23 cellular contexts compared by ENCODE assay signal in the genomic region with DNA sequence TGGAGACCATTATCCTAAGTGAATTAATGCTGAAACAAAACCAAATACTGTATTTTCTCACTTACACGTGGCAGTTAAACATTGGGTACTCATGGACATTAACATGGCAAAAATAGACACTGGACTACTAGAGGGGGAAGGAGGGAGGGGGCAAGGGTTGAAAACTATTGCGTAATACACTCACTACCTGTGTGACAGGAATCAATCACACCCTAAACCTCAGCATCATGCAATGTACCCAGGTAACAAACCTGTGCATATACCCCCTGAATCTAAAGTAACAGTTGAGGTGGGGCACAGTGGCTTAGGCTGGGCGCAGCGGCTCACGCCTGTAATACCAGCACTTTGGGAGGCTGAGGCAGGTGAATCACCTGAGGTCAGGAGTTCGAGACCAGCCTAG.
DNase-seq lines count a peak whose midpoint lies in the region; ATAC-seq, FAIRE-seq and TF ChIP-seq lines count a peak whose summit lies in the region.
"Had no signal": no experiment of that assay in that cellular context is flagged by ENCODE, and none has a peak within 500 bp of the region (broad histone marks: within the 10 kb centered on the region; RNA-seq: fewer than 3 reads in every experiment).

No MANE protein-coding gene starts in this region.

- H3K18ac ChIP-seq in IMR-90 (ENCODE audit: low read depth, low read length) (no peak overlapping the region), H1 (ENCODE audit: extremely low read depth, low read length) (no peak overlapping the region)

- no peaks in the 10 kb centered on the region for H3K9me3 ChIP-seq in IMR-90 (ENCODE audit: control insufficient read depth, insufficient read depth, low read length)
- H3K9me3 ChIP-seq in H1 (ENCODE audit: insufficient read depth in 2 of 2, low read depth in 1 of 2, low read length in 1 of 2): no peaks in the 10 kb centered on the region
- no peaks in the 10 kb centered on the region for H3K9me3 ChIP-seq in mammary epithelial cell (replicated peaks; ENCODE audit: insufficient read depth, low read length)
- H3K9me3 ChIP-seq: BE2C, BLaER1 had no signal

- H3K4me3 ChIP-seq in IMR-90 (ENCODE audit: insufficient read depth, low read depth, low read length) (no peak overlapping the region), H1 (ENCODE audit: extremely low read depth in 1 of 4, insufficient read depth in 2 of 4, low read depth in 3 of 4, low read length in 4 of 4) (no peak overlapping the region), mammary epithelial cell (replicated peaks in 1 of 3; ENCODE audit: insufficient read depth in 1 of 3, low read depth in 2 of 3, low read length in 3 of 3) (no peak overlapping the region)
- H3K4me3 ChIP-seq: BLaER1 had no signal

- no peak for FAIRE-seq in H1 (lab: Jason Lieb, UNC)
- FAIRE-seq: A204.1, G401.6, GM12891, GM19239 had no signal

- DNase-seq in IMR-90: no peak
- no peak for DNase-seq in H1 (ENCODE audit: low read depth in 1 of 2, low spot score in 2 of 2)
- DNase-seq in epidermal melanocyte (ENCODE audit: insufficient read length, low spot score): no peak
- DNase-seq in mammary epithelial cell: no peak
- DNase-seq: 8988T; ACHN; BE2C; C1 segment of cervical spinal cord; CD4-positive, alpha-beta memory T cell; CD4-positive, CD25-positive, alpha-beta regulatory T cell; CD8-positive, alpha-beta memory T cell; COR-L47; DMS 273 treated with DMSO at 0.1 percent for 48 hours; DMS153; DMS53; DMS79 treated with DMSO at 0.1 percent for 48 hours; GF-D8 had no signal

- H2BK120ac ChIP-seq in IMR-90 (ENCODE audit: low read depth, low read length) (no peak overlapping the region), H1 (replicated peaks; ENCODE audit: low read depth, low read length) (no peak overlapping the region)

- no peak for ATAC-seq in IMR-90 (ENCODE audit: low read depth)

- H2BK20ac ChIP-seq in IMR-90 (ENCODE audit: low read depth, low read length) (no peak overlapping the region), H1 (ENCODE audit: low read length) (no peak overlapping the region)

- 100% methylated on average over 1 of the region's 6 CpGs; no CpG with 5 or more reads in 1 of the 2 experiments for WGBS in IMR-90 (ENCODE audit: extremely low coverage in 2 of 2, insufficient read length in 1 of 2), 2 experiments
- WGBS in H1 (ENCODE audit: extremely low coverage in 1 of 2, insufficient coverage in 1 of 2, insufficient read length in 1 of 2, insufficient replicate concordance in 2 of 2, low coverage in 1 of 2, low lambda C conversion rate in 2 of 2, missing lambda C conversion rate in 1 of 2), 2 experiments: 90% methylated on average over 6 of the region's 6 CpGs; no CpG with 5 or more reads in 1 of the 2 experiments
- WGBS in mammary epithelial cell (ENCODE audit: low coverage, missing lambda C conversion rate): 63% methylated on average over 6 of the region's 6 CpGs

- H2BK5ac ChIP-seq in IMR-90 (ENCODE audit: low read depth, low read length, poor library complexity, severe bottlenecking) (no peak overlapping the region), H1 (ENCODE audit: low read depth, low read length) (no peak overlapping the region)

- POLR2A ChIA-PET in IMR-90 (lab: Charles Lee; ENCODE audit: unreplicated experiment) (no interaction called here), H1 (lab: Charles Lee; ENCODE audit: partially characterized antibody) (no interaction called here)

- BruUV-seq in IMR-90 (replicated peaks; lab: Mats Ljungman, UMichigan) (no TSS peak), mammary epithelial cell (replicated peaks; lab: Mats Ljungman, UMichigan) (no TSS peak)

- TF ChIP-seq CTCF in IMR-90 (conservative IDR thresholded peaks at IDR 0.05; ENCODE audit: low read depth, low read length) (no peak), H1 (IDR thresholded peaks at IDR 0.05; ENCODE audit: control extremely low read depth in 1 of 3, insufficient read depth in 1 of 3, low read depth in 1 of 3, low read length in 3 of 3) (no peak), mammary epithelial cell (conservative IDR thresholded peaks at IDR 0.05 in 1 of 2, IDR thresholded peaks at IDR 0.05 in 1 of 2; ENCODE audit: extremely low read depth in 1 of 2, insufficient read depth in 1 of 2, low read depth in 1 of 2, low read length in 2 of 2) (no peak)

- intact Hi-C loops in IMR-90 (cut with micrococcal nuclease): no loop called here
- intact Hi-C loops in mammary epithelial cell (cut with micrococcal nuclease): no loop called here

- H4K5ac ChIP-seq in IMR-90 (ENCODE audit: low read depth, low read length) (no peak overlapping the region), H1 (ENCODE audit: insufficient read length, low read depth, low read length) (no peak overlapping the region)

- H3K23ac ChIP-seq in IMR-90 (ENCODE audit: low read depth, low read length) (no peak overlapping the region), H1 (ENCODE audit: insufficient read length) (no peak overlapping the region)

- H3K56ac ChIP-seq in IMR-90 (ENCODE audit: extremely low read depth, insufficient read depth, low read length) (no peak overlapping the region), H1 (replicated peaks; ENCODE audit: insufficient read length, low read depth, low read length) (no peak overlapping the region)

- H3K79me1 ChIP-seq in IMR-90 (ENCODE audit: low read depth in 1 of 2, low read length in 2 of 2): no peaks in the 10 kb centered on the region
- H3K79me1 ChIP-seq in H1 (ENCODE audit: low read depth, low read length): no peaks in the 10 kb centered on the region

- H3K27me3 ChIP-seq in IMR-90 (ENCODE audit: control insufficient read depth, insufficient read depth, low read length) (peaks cover 2% of the 10 kb centered on the region; the same call in 1 of the 2 replicates), H1 (replicated peaks in 1 of 4; ENCODE audit: control insufficient read depth in 3 of 4, extremely low read depth in 1 of 4, insufficient read depth in 3 of 4, low read length in 3 of 4) (no peaks in the 10 kb centered on the region), mammary epithelial cell (ENCODE audit: insufficient read depth, low read length) (peaks cover 16% of the 10 kb centered on the region)
- H3K27me3 ChIP-seq: BE2C, BLaER1 had no signal

- TF ChIP-seq EP300 in Ishikawa (IDR thresholded peaks at IDR 0.05; ENCODE audit: borderline replicate concordance): no peak
- no peak for TF ChIP-seq EP300 in H1 (IDR thresholded peaks at IDR 0.05; ENCODE audit: borderline replicate concordance in 1 of 2, low read depth in 2 of 2, low read length in 2 of 2)

- in situ Hi-C loops in IMR-90 (cut with MboI; ENCODE audit: low sequenced_read_pairs) (no loop called here), mammary epithelial cell (cut with MboI; ENCODE audit: low sequenced_read_pairs in 2 of 2) (no loop called here)

- H3K4ac ChIP-seq in IMR-90 (ENCODE audit: low read depth, low read length): no peak overlapping the region
- no peak overlapping the region for H3K4ac ChIP-seq in H1 (replicated peaks; ENCODE audit: insufficient read length, low read depth, low read length)

- H3K4me2 ChIP-seq in IMR-90 (ENCODE audit: low read depth, low read length) (no peak overlapping the region), H1 (ENCODE audit: insufficient read depth in 1 of 2, low read depth in 2 of 2, low read length in 2 of 2) (no peak overlapping the region), mammary epithelial cell (ENCODE audit: insufficient read depth, low read depth, low read length) (no peak overlapping the region)
- H3K4me2 ChIP-seq: BLaER1 had no signal

- no peak overlapping the region for H2AK9ac ChIP-seq in IMR-90 (replicated peaks; ENCODE audit: low read depth, low read length, poor library complexity)

- no peak overlapping the region for H2BK12ac ChIP-seq in H1 (ENCODE audit: low read depth, low read length)

- H3K9me1 ChIP-seq in IMR-90 (ENCODE audit: insufficient read depth, low read length): no peaks in the 10 kb centered on the region

- H3K4me1 ChIP-seq in IMR-90 (ENCODE audit: control insufficient read depth, insufficient read depth, low read length) (no peaks in the 10 kb centered on the region), H1 (replicated peaks in 1 of 4; ENCODE audit: control insufficient read depth in 3 of 4, insufficient read depth in 4 of 4, low read length in 3 of 4) (no peaks in the 10 kb centered on the region), mammary epithelial cell (ENCODE audit: insufficient read depth, low read length) (no peaks in the 10 kb centered on the region)
- H3K4me1 ChIP-seq: BE2C, BLaER1 had no signal

- H3K14ac ChIP-seq in IMR-90 (replicated peaks; ENCODE audit: low read depth, low read length) (no peak overlapping the region), H1 (ENCODE audit: insufficient read length) (no peak overlapping the region)

- no peaks in the 10 kb centered on the region for H3K79me2 ChIP-seq in H1 (ENCODE audit: control insufficient read depth in 1 of 2, insufficient read depth in 2 of 2, low read length in 2 of 2)
- H3K79me2 ChIP-seq in mammary epithelial cell (ENCODE audit: insufficient read depth, low read length): no peaks in the 10 kb centered on the region

- H3K9ac ChIP-seq in IMR-90 (ENCODE audit: low read depth, low read length) (no peak overlapping the region), H1 (replicated peaks in 1 of 4; ENCODE audit: extremely low read depth in 1 of 4, low read depth in 3 of 4, low read length in 3 of 4) (no peak overlapping the region), mammary epithelial cell (ENCODE audit: insufficient read depth, low read length) (no peak overlapping the region)
- H3K9ac ChIP-seq: BLaER1 had no signal

- H2AK5ac ChIP-seq in IMR-90 (ENCODE audit: low read depth, low read length) (no peak overlapping the region), H1 (ENCODE audit: low read depth, low read length) (no peak overlapping the region)

- no peak for TF ChIP-seq POLR2A in IMR-90 (IDR thresholded peaks at IDR 0.05; ENCODE audit: low read depth, low read length)
- TF ChIP-seq POLR2A in H1 (IDR thresholded peaks at IDR 0.05; ENCODE audit: control extremely low read depth in 1 of 2, low read depth in 2 of 2, low read length in 2 of 2): no peak

- H3K36me3 ChIP-seq in IMR-90 (ENCODE audit: control insufficient read depth, insufficient read depth, low read length) (no peaks in the 10 kb centered on the region), H1 (ENCODE audit: control insufficient read depth in 2 of 4, insufficient read depth in 4 of 4, low read length in 3 of 4) (no peaks in the 10 kb centered on the region), mammary epithelial cell (ENCODE audit: insufficient read depth, low read length) (no peaks in the 10 kb centered on the region)
- H3K36me3 ChIP-seq: BE2C, BLaER1 had no signal

- H4K20me1 ChIP-seq in IMR-90 (ENCODE audit: insufficient read depth, low read length): no peaks in the 10 kb centered on the region
- no peaks in the 10 kb centered on the region for H4K20me1 ChIP-seq in H1 (replicated peaks in 1 of 2; ENCODE audit: control insufficient read depth in 1 of 2, insufficient read depth in 2 of 2, low read length in 2 of 2)
- H4K20me1 ChIP-seq in mammary epithelial cell (ENCODE audit: insufficient read depth, low read length): no peaks in the 10 kb centered on the region
- H4K20me1 ChIP-seq: BLaER1 had no signal

- H2AFZ ChIP-seq in IMR-90 (replicated peaks; ENCODE audit: low read length, poor library complexity): no peak overlapping the region
- no peak overlapping the region for H2AFZ ChIP-seq in H1 (ENCODE audit: low read length)
- no peak overlapping the region for H2AFZ ChIP-seq in mammary epithelial cell (ENCODE audit: low read depth, low read length)

- no peak for TF ChIP-seq RAD21 in IMR-90 (IDR thresholded peaks at IDR 0.05; ENCODE audit: low read length)
- TF ChIP-seq RAD21 in Ishikawa (IDR thresholded peaks at IDR 0.05; ENCODE audit: low read depth): no peak
- TF ChIP-seq RAD21 in H1 (IDR thresholded peaks at IDR 0.05 in 1 of 2, conservative IDR thresholded peaks at IDR 0.05 in 1 of 2; ENCODE audit: low read depth in 2 of 2, low read length in 2 of 2): no peak

- no peak overlapping the region for H4K8ac ChIP-seq in IMR-90 (ENCODE audit: low read depth in 2 of 2, low read length in 2 of 2)
- H4K8ac ChIP-seq in H1 (ENCODE audit: extremely low read depth, insufficient read depth, low read length): no peak overlapping the region

- H4K91ac ChIP-seq in IMR-90 (ENCODE audit: insufficient read depth, low read depth, low read length) (no peak overlapping the region), H1 (replicated peaks; ENCODE audit: insufficient read length, low read length) (no peak overlapping the region)

- dilution Hi-C loops in IMR-90 (cut with HindIII; ENCODE audit: low sequenced_read_pairs, unreplicated experiment) (no loop called here), mammary epithelial cell (cut with HindIII; ENCODE audit: low sequenced_read_pairs) (no loop called here)

- CTCF ChIA-PET in IMR-90 (lab: Yijun Ruan, JAX) (no interaction called here), H1 (lab: Charles Lee; ENCODE audit: partially characterized antibody) (interaction anchor here (0.6 to 1.1 kb wide), 3 partner anchors 14 to 131 kb away, joined by 3 read pairs; no protein-coding TSS in a partner anchor), mammary epithelial cell (lab: Charles Lee; ENCODE audit: low non-redundant PET) (no interaction called here)

- no peak overlapping the region for H2BK15ac ChIP-seq in IMR-90 (ENCODE audit: low read depth, low read length)
- no peak overlapping the region for H2BK15ac ChIP-seq in H1 (ENCODE audit: low read length)

- no peaks in the 10 kb centered on the region for H3K23me2 ChIP-seq in H1 (ENCODE audit: low read depth, low read length)

- H3K27ac ChIP-seq in IMR-90 (ENCODE audit: insufficient read depth, low read length) (no peak overlapping the region), H1 (ENCODE audit: low read depth, low read length) (no peak overlapping the region), mammary epithelial cell (ENCODE audit: insufficient read depth, low read depth, low read length) (no peak overlapping the region)
- H3K27ac ChIP-seq: BLaER1 had no signal
